In genomic region chr6:25056130-25056529, GRCh38 we compare ENCODE assay signal across 8 cellular contexts.
DNase-seq lines count a peak whose midpoint lies in the region; ATAC-seq and TF ChIP-seq lines count a peak whose summit lies in the region.

No MANE protein-coding gene starts in this region.

- no peak for TF ChIP-seq CTCF in CD8-positive, alpha-beta T cell (IDR thresholded peaks at IDR 0.05)

- peak overlapping the region; percentile 60 for H3K4me3 Mint-ChIP-seq in CD8-positive, alpha-beta T cell
- peak overlapping the region; percentile 60 for H3K4me3 Mint-ChIP-seq in activated CD8-positive, alpha-beta T cell treated with anti-CD3 and anti-CD28 coated beads, Interleukin-2, amount 10 ng/mL, durations not matched to agents 7 days and 5 days

- H3K9me3 Mint-ChIP-seq in CD8-positive, alpha-beta T cell = no peaks in the 10 kb centered on the region
- no peaks in the 10 kb centered on the region for H3K9me3 Mint-ChIP-seq in activated CD8-positive, alpha-beta T cell treated with anti-CD3 and anti-CD28 coated beads, Interleukin-2, amount 10 ng/mL, durations not matched to agents 7 days and 5 days (ENCODE audit: insufficient read depth)

- no peaks in the 10 kb centered on the region for H3K36me3 Mint-ChIP-seq in CD8-positive, alpha-beta T cell
- H3K36me3 Mint-ChIP-seq in activated CD8-positive, alpha-beta T cell treated with anti-CD3 and anti-CD28 coated beads, Interleukin-2, amount 10 ng/mL, durations not matched to agents 7 days and 5 days (ENCODE audit: low read depth) = peaks cover 7% of the 10 kb centered on the region

- POLR2A ChIA-PET in CD8-positive, alpha-beta T cell (lab: Charles Lee) = interaction anchor here (0.7 to 1.2 kb wide), 5 partner anchors 14 to 105 kb away, joined by 3 to 12 read pairs (median 5); no protein-coding TSS in a partner anchor
- POLR2A ChIA-PET in activated CD8-positive, alpha-beta T cell treated with anti-CD3 and anti-CD28 coated beads, Interleukin-2, amount 10 ng/mL, durations not matched to agents 7 days and 5 days (lab: Charles Lee) = interaction anchor here (0.7 to 1.8 kb wide), 5 partner anchors 9 to 199 kb away, joined by 3 to 9 read pairs (median 3); no protein-coding TSS in a partner anchor

- H3K27me3 Mint-ChIP-seq in CD8-positive, alpha-beta T cell (ENCODE audit: low read depth) = no peaks in the 10 kb centered on the region
- no peaks in the 10 kb centered on the region for H3K27me3 Mint-ChIP-seq in activated CD8-positive, alpha-beta T cell treated with anti-CD3 and anti-CD28 coated beads, Interleukin-2, amount 10 ng/mL, durations not matched to agents 7 days and 5 days (ENCODE audit: low read depth)

- peak overlapping the region; percentile 66 for H3K27ac Mint-ChIP-seq in CD8-positive, alpha-beta T cell
- peak overlapping the region; percentile 93 for H3K27ac Mint-ChIP-seq in activated CD8-positive, alpha-beta T cell treated with anti-CD3 and anti-CD28 coated beads, Interleukin-2, amount 10 ng/mL, durations not matched to agents 7 days and 5 days

- H3K4me1 Mint-ChIP-seq in CD8-positive, alpha-beta T cell (ENCODE audit: low read depth) = peaks cover 56% of the 10 kb centered on the region
- peaks cover 81% of the 10 kb centered on the region for H3K4me1 Mint-ChIP-seq in activated CD8-positive, alpha-beta T cell treated with anti-CD3 and anti-CD28 coated beads, Interleukin-2, amount 10 ng/mL, durations not matched to agents 7 days and 5 days (ENCODE audit: low read depth)

- H3K36me3 ChIP-seq in CD8-positive, alpha-beta T cell (ENCODE audit: insufficient read depth, low read length) = no peaks in the 10 kb centered on the region

- H3K4me3 ChIP-seq in CD8-positive, alpha-beta T cell (ENCODE audit: low read depth, low read length) = no peak overlapping the region

- H3K4me1 ChIP-seq in CD8-positive, alpha-beta T cell (ENCODE audit: insufficient read depth, low read length) = peaks cover 24% of the 10 kb centered on the region

- ATAC-seq in CD8-positive, alpha-beta T cell = peak; percentile 92
- ATAC-seq in GM21390 (IDR thresholded peaks at IDR 0.05; ENCODE audit: unreplicated experiment) = peak; percentile 53
- peak; percentile 95 for ATAC-seq in activated CD8-positive, alpha-beta T cell treated with anti-CD3 and anti-CD28 coated beads, Interleukin-2, amount 10 ng/mL, durations not matched to agents 7 days and 5 days
- no peak for ATAC-seq in SK-N-SH treated with all-trans-retinoic acid at 6 μM for 48 hours

- CTCF ChIA-PET in CD8-positive, alpha-beta T cell (lab: Charles Lee) = interaction anchor here (1.0 to 5.9 kb wide), 2 partner anchors 22 to 29 kb away, joined by 3 to 32 read pairs; no protein-coding TSS in a partner anchor
- CTCF ChIA-PET in activated CD8-positive, alpha-beta T cell treated with anti-CD3 and anti-CD28 coated beads, Interleukin-2, amount 10 ng/mL, durations not matched to agents 7 days and 5 days (lab: Charles Lee) = interaction anchor here (0.7 to 5.6 kb wide), 9 partner anchors 11 to 123 kb away, joined by 3 to 40 read pairs (median 6); no protein-coding TSS in a partner anchor

- H3K27me3 ChIP-seq in CD8-positive, alpha-beta T cell (ENCODE audit: insufficient read depth, low read length) = no peaks in the 10 kb centered on the region

- no peak overlapping the region for H3K27ac ChIP-seq in CD8-positive, alpha-beta T cell (ENCODE audit: low read depth, low read length)

- intact Hi-C loops in CD8-positive, alpha-beta T cell (cut with DNase I, micrococcal nuclease) = loop anchor here in 1 of 2 experiments (2.0 kb wide), 1 partner anchor 13 kb away; no protein-coding TSS in a partner anchor

- peak in 6 of 7 experiments; percentile 19 to 76 (median 62) for DNase-seq in CD8-positive, alpha-beta T cell
- peak; percentile 41 for DNase-seq in HT1080 (ENCODE audit: low read depth)
- DNase-seq in activated CD8-positive, alpha-beta T cell treated with anti-CD3 and anti-CD28 coated beads, Interleukin-2, amount 10 ng/mL, durations not matched to agents 7 days and 5 days = peak; percentile 91
- peak; percentile 57 for DNase-seq in stimulated activated CD8-positive, alpha-beta memory T cell treated with anti-CD3 and anti-CD28 coated beads, Interleukin-4, amount 100 ng/mL, for 48 hours
- DNase-seq in hepatic stellate cell (ENCODE audit: low spot score) = no peak
- no peak for DNase-seq in NCI-H1930 (lab: John Stamatoyannopoulos, UW)

- H3K9me3 ChIP-seq in CD8-positive, alpha-beta T cell (ENCODE audit: low read length) = no peaks in the 10 kb centered on the region

TF ChIP-seq in SK-N-SH treated with all-trans-retinoic acid at 6 μM for 48 hours, 23 proteins besides CTCF, POLR2A, EP300 and RAD21:
- TF ChIP-seq ZFP30 (CRISPR knock-in tag; IDR thresholded peaks at IDR 0.05) = no peak
- TF ChIP-seq ARNTL (CRISPR knock-in tag; IDR thresholded peaks at IDR 0.05; ENCODE audit: borderline replicate concordance, low read depth) = no peak
- TF ChIP-seq PPARA (CRISPR knock-in tag; IDR thresholded peaks at IDR 0.05; ENCODE audit: borderline replicate concordance) = no peak
- TF ChIP-seq CSRNP3 (CRISPR knock-in tag; IDR thresholded peaks at IDR 0.05) = no peak
- no peak for TF ChIP-seq ZC3H10 (CRISPR knock-in tag; IDR thresholded peaks at IDR 0.05)
- TF ChIP-seq ZNF70 (CRISPR knock-in tag; IDR thresholded peaks at IDR 0.05) = no peak
- no peak for TF ChIP-seq ESRRG (CRISPR knock-in tag; IDR thresholded peaks at IDR 0.05)
- TF ChIP-seq ZNF8 (CRISPR knock-in tag; IDR thresholded peaks at IDR 0.05) = no peak
- no peak for TF ChIP-seq BACH2 (CRISPR knock-in tag; IDR thresholded peaks at IDR 0.05; ENCODE audit: borderline replicate concordance)
- TF ChIP-seq ZFP3 (CRISPR knock-in tag; IDR thresholded peaks at IDR 0.05) = no peak

Comparison
In these comparisons a context has a peak if more than half of its experiments do, and no peak if none do; other contexts are left out.
1. DNase-seq: peak in CD8-positive, alpha-beta T cell (6 of 7), HT1080 (single experiment), activated CD8-positive, alpha-beta T cell treated with anti-CD3 and anti-CD28 coated beads, Interleukin-2, amount 10 ng/mL, durations not matched to agents 7 days and 5 days (single experiment) and stimulated activated CD8-positive, alpha-beta memory T cell treated with anti-CD3 and anti-CD28 coated beads, Interleukin-4, amount 100 ng/mL, for 48 hours (single experiment); none in hepatic stellate cell (single experiment) and NCI-H1930 (0 of 2).